ENCODE assay signal across 8 cellular contexts in genomic region chr3:37993811-37994638, GRCh38. TPM values are rescaled to one million over a fixed set of nuclear protein-coding genes. Genes with fewer than 3 reads are reported as not detected.
A peak's percentile ranks its signal among the peaks of the same experiment; 100 is the strongest.
DNase-seq lines count a peak whose midpoint lies in the region; ATAC-seq and TF ChIP-seq lines count a peak whose summit lies in the region.

No MANE protein-coding gene starts in this region.

- TF ChIP-seq EP300 in ovary (IDR thresholded peaks at IDR 0.05) (no peak), tibial nerve (IDR thresholded peaks at IDR 0.05) (peak in 1 of 2 donors; percentile 86)

- peak; percentile 80 for DNase-seq in RPMI7951 (ENCODE audit: low read depth)
- DNase-seq in activated naive CD4-positive, alpha-beta T cell (lab: John Stamatoyannopoulos, UW), result peak; percentile 33 to 49 (median 42)
- DNase-seq in globus pallidus (ENCODE audit: low spot score), result peak; percentile 43
- peak; percentile 83 to 88 (median 85) for DNase-seq in ovary
- peak; percentile 56 to 64 for DNase-seq in tibial nerve (ENCODE audit: low spot score in 2 of 2)
- no peak for DNase-seq in HT-29 (ENCODE audit: low spot score)

- TF ChIP-seq POLR2A in GM18526 (IDR thresholded peaks at IDR 0.05; ENCODE audit: extremely low read depth, insufficient read length) (peak; percentile 76), ovary (IDR thresholded peaks at IDR 0.05) (peak; percentile 32), tibial nerve (IDR thresholded peaks at IDR 0.05) (peak; percentile 42 to 61)

- H3K9me3 ChIP-seq in ovary, result no peaks in the 10 kb centered on the region
- no peaks in the 10 kb centered on the region for H3K9me3 ChIP-seq in tibial nerve

- intact Hi-C loops in ovary (cut with DNase I), result no loop called here

- H3K4me3 ChIP-seq in ovary (peak overlapping the region; percentile 60), tibial nerve (peak overlapping the region; percentile 33 to 77 (median 62))

- no peaks in the 10 kb centered on the region for H3K36me3 ChIP-seq in ovary
- H3K36me3 ChIP-seq in tibial nerve, result no peaks in the 10 kb centered on the region

- ATAC-seq in HG02973 (IDR thresholded peaks at IDR 0.05; ENCODE audit: unreplicated experiment), result peak; percentile 58

- H3K4me1 ChIP-seq in ovary (ENCODE audit: insufficient read depth) (peaks cover 8% of the 10 kb centered on the region), tibial nerve (peaks cover 0 to 43% (median 26%) of the 10 kb centered on the region in 4 donors)

- WGBS in ovary, 3 donors, result 0 to 1% (median 1%) methylated on average over 36 to 49 of the region's 49 CpGs
- WGBS in tibial nerve, 2 donors, result 1 to 2% methylated on average over 32 to 41 of the region's 49 CpGs

- TF ChIP-seq CTCF in ovary (IDR thresholded peaks at IDR 0.05) (peak in 1 of 3 donors; percentile 16), tibial nerve (IDR thresholded peaks at IDR 0.05) (peak in 1 of 5 experiments; percentile 5)

- H3K27me3 ChIP-seq in ovary (no peaks in the 10 kb centered on the region), tibial nerve (no peaks in the 10 kb centered on the region)

- H3K27ac ChIP-seq in ovary (peak overlapping the region; percentile 52 to 64), tibial nerve (peak overlapping the region; percentile 40 to 88 (median 88))

RNA-seq across cellular contexts. Expression of gene VILL, which starts 3.4 kb away (rescaled TPM):
- 3.3 and 3.5 TPM in 2 replicates for total RNA-seq in RPMI7951 (2014; rRNA removed; shearing (Covaris generic))
- total RNA-seq in ovary, result 10 to 100 TPM in 2 of 7 donors, 1 to 10 TPM in 5; 5.2 to 13.2 (median 8.8) TPM
- polyA plus RNA-seq in ovary, result 10 to 100 TPM in 1 of 2 donors, 1 to 10 TPM in 1; 4.8 to 12.3 TPM
- 10 to 100 TPM; 13.6 to 16.5 (median 15.3) TPM for total RNA-seq in tibial nerve
- total RNA-seq in HT-29 (2014; rRNA removed; shearing (Covaris generic)), result 2.2 and 2.4 TPM in 2 replicates

RNA-seq across cellular contexts. Expression of gene PLCD1, which starts 35.4 kb away (rescaled TPM):
- total RNA-seq in RPMI7951 (2014; rRNA removed; shearing (Covaris generic)), result 3.5 and 4.1 TPM in 2 replicates
- total RNA-seq in ovary (10 to 100 TPM; 12.3 to 62.3 (median 27.0) TPM), tibial nerve (10 to 100 TPM; 43.8 to 48.6 (median 48.0) TPM)
- polyA plus RNA-seq in ovary, result 10 to 100 TPM; 21.2 to 30.0 TPM
- 7.6 and 9.6 TPM in 2 replicates for total RNA-seq in HT-29 (2014; rRNA removed; shearing (Covaris generic))

RNA-seq across cellular contexts. Expression of gene DLEC1, which starts 45.0 kb away (rescaled TPM):
- not detected in 2 replicates for total RNA-seq in RPMI7951 (2014; rRNA removed; shearing (Covaris generic))
- total RNA-seq in ovary (10 to 100 TPM in 1 of 7 donors, 1 to 10 TPM in 5, under 1 TPM in 1; 0.99 to 23.8 (median 3.7) TPM), tibial nerve (10 to 100 TPM in 1 of 4 donors, 1 to 10 TPM in 3; 3.7 to 96.0 (median 7.1) TPM)
- 1 to 10 TPM in 1 of 2 donors, under 1 TPM in 1; 0.93 to 1.5 TPM for polyA plus RNA-seq in ovary
- 0.58 and 0.94 TPM in 2 replicates for total RNA-seq in HT-29 (2014; rRNA removed; shearing (Covaris generic))
